ENCODE assay signal across 9 cellular contexts in the genomic region with DNA sequence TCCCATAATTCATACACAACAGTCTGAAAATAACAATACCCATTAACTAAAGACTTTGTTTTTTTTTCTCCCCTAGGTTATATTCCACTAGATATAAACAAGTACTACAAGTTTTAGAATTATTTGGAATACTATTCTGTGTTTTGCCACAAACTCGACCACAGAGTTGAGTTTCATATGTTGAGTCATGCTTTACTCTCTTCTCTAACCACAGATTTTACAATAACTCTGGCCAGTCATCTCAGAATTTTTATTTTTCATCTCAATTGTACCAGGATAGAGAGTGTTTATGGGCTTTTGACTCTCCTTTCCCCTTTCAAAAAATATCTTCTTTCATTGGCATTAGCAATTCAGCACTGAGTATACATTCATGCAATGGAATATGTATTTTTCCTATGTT.
A peak's percentile ranks its signal among the peaks of the same experiment; 100 is the strongest.
DNase-seq lines count a peak whose midpoint lies in the region; ATAC-seq lines count a peak whose summit lies in the region.
"Had no signal": no experiment of that assay in that cellular context is flagged by ENCODE, and none has a peak within 500 bp of the region (broad histone marks: within the 10 kb centered on the region; RNA-seq: fewer than 3 reads in every experiment).

No MANE protein-coding gene starts in this region.

- H3K4me1 Mint-ChIP-seq in stimulated activated effector memory CD8-positive, alpha-beta T cell treated with anti-CD3 and anti-CD28 coated beads, Interleukin-12 subunit alpha, Interleukin-12 subunit beta, amount 100 ng/mL, for 72 hours, result no peaks in the 10 kb centered on the region

- no peak overlapping the region for H3K27ac Mint-ChIP-seq in stimulated activated effector memory CD8-positive, alpha-beta T cell treated with anti-CD3 and anti-CD28 coated beads, Interleukin-12 subunit alpha, Interleukin-12 subunit beta, amount 100 ng/mL, for 72 hours

- DNase-seq in EL, result peak; percentile 73
- DNase-seq in dedifferentiated amniotic fluid mesenchymal stem cell (ENCODE audit: extremely low spot score), result peak; percentile 58
- no peak for DNase-seq in GF-D8 (lab: John Stamatoyannopoulos, UW)
- no peak for DNase-seq in T1000 (lab: John Stamatoyannopoulos, UW)
- DNase-seq in NCI-H1436 (lab: John Stamatoyannopoulos, UW), result no peak
- no peak for DNase-seq in stimulated activated effector memory CD8-positive, alpha-beta T cell treated with anti-CD3 and anti-CD28 coated beads, Interleukin-12 subunit alpha, Interleukin-12 subunit beta, amount 100 ng/mL, for 72 hours (ENCODE audit: low spot score in 2 of 2)
- DNase-seq: activated gamma-delta T cell treated with Interleukin-2 at 50 U/mL for 16 hours had no signal

- H3K36me3 Mint-ChIP-seq in stimulated activated effector memory CD8-positive, alpha-beta T cell treated with anti-CD3 and anti-CD28 coated beads, Interleukin-12 subunit alpha, Interleukin-12 subunit beta, amount 100 ng/mL, for 72 hours, result no peaks in the 10 kb centered on the region

- H3K4me3 Mint-ChIP-seq in stimulated activated effector memory CD8-positive, alpha-beta T cell treated with anti-CD3 and anti-CD28 coated beads, Interleukin-12 subunit alpha, Interleukin-12 subunit beta, amount 100 ng/mL, for 72 hours, result no peak overlapping the region

- peak; percentile 78 for ATAC-seq in GM21447 (IDR thresholded peaks at IDR 0.05; ENCODE audit: unreplicated experiment)
- peak; percentile 87 for ATAC-seq in HG03378 (IDR thresholded peaks at IDR 0.05; ENCODE audit: unreplicated experiment)
- no peak for ATAC-seq in stimulated activated effector memory CD8-positive, alpha-beta T cell treated with anti-CD3 and anti-CD28 coated beads, Interleukin-12 subunit alpha, Interleukin-12 subunit beta, amount 100 ng/mL, for 72 hours

- peaks cover 3% of the 10 kb centered on the region for H3K9me3 Mint-ChIP-seq in stimulated activated effector memory CD8-positive, alpha-beta T cell treated with anti-CD3 and anti-CD28 coated beads, Interleukin-12 subunit alpha, Interleukin-12 subunit beta, amount 100 ng/mL, for 72 hours

Comparison
In these comparisons a context has a peak if more than half of its experiments do, and no peak if none do; other contexts are left out.
1. DNase-seq: peak in EL (single experiment) and dedifferentiated amniotic fluid mesenchymal stem cell (single experiment); none in GF-D8 (single experiment), T1000 (single experiment), NCI-H1436 (single experiment) and stimulated activated effector memory CD8-positive, alpha-beta T cell treated with anti-CD3 and anti-CD28 coated beads, Interleukin-12 subunit alpha, Interleukin-12 subunit beta, amount 100 ng/mL, for 72 hours (0 of 2).